Comparison of ENCODE assay signal across 8 cellular contexts in the genomic region with DNA sequence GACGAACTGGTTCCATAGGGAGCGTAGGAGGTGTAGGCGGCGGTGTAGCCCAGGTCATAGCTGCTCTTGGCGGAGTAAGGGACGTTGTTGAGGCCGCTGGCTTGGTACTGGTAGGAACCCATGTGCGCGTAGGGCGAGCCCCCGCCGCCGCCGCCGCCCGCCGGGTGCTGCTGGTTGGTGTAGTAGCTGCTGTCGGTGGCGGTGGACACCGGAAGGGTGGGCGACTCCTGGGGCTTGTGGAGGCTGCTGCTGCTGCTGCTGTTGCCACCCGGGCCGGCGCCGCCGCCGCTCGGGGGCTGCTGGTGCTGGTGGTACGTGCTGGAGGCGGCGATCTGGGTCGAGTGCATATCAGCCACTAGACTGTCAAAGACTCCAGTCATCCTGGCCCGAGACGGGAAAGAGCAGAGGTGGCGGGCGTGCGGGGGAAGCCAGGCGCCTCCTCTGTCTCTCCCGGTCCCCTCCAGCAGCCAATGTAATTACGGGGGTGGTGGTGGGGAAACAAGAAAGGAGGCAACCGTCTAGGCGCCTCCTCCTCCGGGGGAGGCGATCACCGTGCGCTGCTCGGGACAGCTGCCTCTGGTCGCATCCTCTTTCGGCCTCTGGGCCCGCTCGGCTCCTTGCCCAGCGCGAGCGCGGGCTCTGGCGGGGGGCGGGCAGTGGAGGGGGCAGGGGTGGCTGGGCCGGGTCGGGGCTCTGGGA. TPM values are rescaled to one million over a fixed set of nuclear protein-coding genes. Genes with fewer than 3 reads are reported as not detected.
DNase-seq lines count a peak whose midpoint lies in the region; ATAC-seq lines count a peak whose summit lies in the region.

No MANE protein-coding gene starts in this region.

- H3K9me3 ChIP-seq in mesodermal cell (ENCODE audit: control insufficient read depth, low read length), result no peaks in the 10 kb centered on the region

- WGBS in mesodermal cell (ENCODE audit: insufficient coverage in 2 of 2), 2 experiments, result 0 to 1% methylated on average over 37 to 40 of the region's 59 CpGs

- H3K4me3 ChIP-seq in mesodermal cell (ENCODE audit: extremely low read depth, insufficient read depth, low read length, poor library complexity, severe bottlenecking), result peak overlapping the region; percentile 61

- ATAC-seq in GM21367 (IDR thresholded peaks at IDR 0.05; ENCODE audit: unreplicated experiment), result peak; percentile 21
- ATAC-seq in HG03521 (IDR thresholded peaks at IDR 0.05; ENCODE audit: unreplicated experiment), result peak; percentile 39

- H3K36me3 ChIP-seq in mesodermal cell (ENCODE audit: control insufficient read depth, insufficient read depth, low read length), result peaks cover 4% of the 10 kb centered on the region

- peaks cover 20% of the 10 kb centered on the region for H3K4me1 ChIP-seq in mesodermal cell (ENCODE audit: control insufficient read depth, insufficient read depth, low read length, poor library complexity, severe bottlenecking)

- H3K27ac ChIP-seq in mesodermal cell (ENCODE audit: low read depth, low read length, severe bottlenecking), result peak overlapping the region; percentile 59

- peak; percentile 94 for DNase-seq in EH (ENCODE audit: low read depth)
- DNase-seq in SK-MEL-5 (ENCODE audit: low read depth, low spot score), result peak; percentile 68
- DNase-seq in dermis blood vessel endothelial cell, result peak; percentile 37
- DNase-seq in NAMALWA (ENCODE audit: low spot score), result no peak
- no peak for DNase-seq in NCI-H2029 treated with DMSO at 0.1 percent for 48 hours (lab: John Stamatoyannopoulos, UW)

- in situ Hi-C loops in SK-MEL-5 (cut with HindIII; ENCODE audit: low pct_unique_long_range_greater_than_20kb, low sequenced_read_pairs), result no loop called here

RNA-seq across cellular contexts. Expression of a gene that starts 0.4 kb away (rescaled TPM):
- 0.48 and 0.85 TPM in 2 replicates for total RNA-seq in SK-MEL-5 (2014; rRNA removed; shearing (Covaris generic))
- polyA plus RNA-seq in SK-MEL-5 (2015; cell fraction: cytosol; rRNA removed), result 20.5 and 21.8 TPM in 2 replicates
- polyA plus RNA-seq in SK-MEL-5 (2015; cell fraction: nucleus; rRNA removed), result 11.2 and 13.9 TPM in 2 replicates
- not detected in 2 replicates for total RNA-seq in dermis blood vessel endothelial cell
- polyA plus RNA-seq in mesodermal cell (2013, experiment 1 of 2), result 18.4 TPM
- polyA plus RNA-seq in mesodermal cell (2013, experiment 2 of 2), result 13.4 TPM

RNA-seq across cellular contexts. Expression of a gene that starts 17.0 kb away (rescaled TPM):
- 3.6 and 4.8 TPM in 2 replicates for total RNA-seq in SK-MEL-5 (2014; rRNA removed; shearing (Covaris generic))
- 24.8 and 33.3 TPM in 2 replicates for polyA plus RNA-seq in SK-MEL-5 (2015; cell fraction: cytosol; rRNA removed)
- 53.0 and 79.0 TPM in 2 replicates for polyA plus RNA-seq in SK-MEL-5 (2015; cell fraction: nucleus; rRNA removed)
- not detected in 2 replicates for total RNA-seq in dermis blood vessel endothelial cell
- polyA plus RNA-seq in mesodermal cell (2013, experiment 1 of 2), result 17.1 TPM
- polyA plus RNA-seq in mesodermal cell (2013, experiment 2 of 2), result 13.8 TPM

Comparison
In these comparisons a context has a peak if more than half of its experiments do, and no peak if none do; other contexts are left out.
1. DNase-seq: peak in EH (single experiment), SK-MEL-5 (single experiment) and dermis blood vessel endothelial cell (single experiment); none in NAMALWA (single experiment) and NCI-H2029 treated with DMSO at 0.1 percent for 48 hours (single experiment).